Comparison of ENCODE assay signal across 9 cellular contexts in genomic region chr4:146545102-146545501, GRCh38. TPM values are rescaled to one million over a fixed set of nuclear protein-coding genes. Genes with fewer than 3 reads are reported as not detected.
A peak's percentile ranks its signal among the peaks of the same experiment; 100 is the strongest.
DNase-seq lines count a peak whose midpoint lies in the region; ATAC-seq and TF ChIP-seq lines count a peak whose summit lies in the region.
"Had no signal": no experiment of that assay in that cellular context is flagged by ENCODE, and none has a peak within 500 bp of the region (broad histone marks: within the 10 kb centered on the region; RNA-seq: fewer than 3 reads in every experiment).

No MANE protein-coding gene starts in this region.

- H3K4me2 ChIP-seq in DOHH2 (ENCODE audit: low read length) (no peak overlapping the region), GM23248 (ENCODE audit: unreplicated experiment) (no peak overlapping the region)

- H4K20me1 ChIP-seq in DOHH2 (ENCODE audit: control insufficient read depth, insufficient read depth, low read depth, low read length) (no peaks in the 10 kb centered on the region), GM23248 (ENCODE audit: insufficient read depth) (no peaks in the 10 kb centered on the region)

- H3K9ac ChIP-seq in GM23248: no peak overlapping the region

- H3K27me3 ChIP-seq in DOHH2 (ENCODE audit: control insufficient read depth, low read length) (no peaks in the 10 kb centered on the region), GM23248 (replicated peaks; ENCODE audit: insufficient read depth) (no peaks in the 10 kb centered on the region)

- H3K9me3 ChIP-seq in DOHH2 (ENCODE audit: control insufficient read depth, insufficient read depth, low read length) (no peaks in the 10 kb centered on the region), GM23248 (ENCODE audit: low read depth) (no peaks in the 10 kb centered on the region)

- ATAC-seq in GM19463 (IDR thresholded peaks at IDR 0.05; ENCODE audit: unreplicated experiment) (no peak), GM21737 (IDR thresholded peaks at IDR 0.05; ENCODE audit: unreplicated experiment) (no peak), GM21528 (IDR thresholded peaks at IDR 0.05; ENCODE audit: low FRiP score, unreplicated experiment) (no peak)
- ATAC-seq: effector memory CD8-positive, alpha-beta T cell had no signal

- H3K4me3 ChIP-seq in DOHH2 (ENCODE audit: low read length): no peak overlapping the region
- no peak overlapping the region for H3K4me3 ChIP-seq in GM23248

- 26% methylated on average over 2 of the region's 2 CpGs for WGBS in GM23248 (ENCODE audit: low coverage in 1 of 2, low lambda C conversion rate in 2 of 2, missing lambda C conversion rate in 2 of 2), 2 experiments

- H3K79me2 ChIP-seq in DOHH2 (ENCODE audit: control insufficient read depth, low read length) (no peaks in the 10 kb centered on the region), GM23248 (ENCODE audit: insufficient read depth) (no peaks in the 10 kb centered on the region)

- H3K4me1 ChIP-seq in DOHH2 (ENCODE audit: control insufficient read depth, low read length): no peaks in the 10 kb centered on the region
- no peaks in the 10 kb centered on the region for H3K4me1 ChIP-seq in GM23248 (ENCODE audit: insufficient read depth)

- peak; percentile 56 for TF ChIP-seq CTCF in DOHH2 (IDR thresholded peaks at IDR 0.05; ENCODE audit: low read depth, low read length, poor library complexity, severe bottlenecking)

- no peak overlapping the region for H2AFZ ChIP-seq in GM23248

- H3K27ac ChIP-seq in DOHH2 (ENCODE audit: low read depth, low read length) (no peak overlapping the region), GM23248 (no peak overlapping the region), substantia nigra (ENCODE audit: low read depth, low read length, poor library complexity, severe bottlenecking) (no peak overlapping the region)

- H3K9me2 ChIP-seq in DOHH2 (replicated peaks; ENCODE audit: control insufficient read depth, low read length) (no peaks in the 10 kb centered on the region), GM23248 (ENCODE audit: insufficient read depth) (no peaks in the 10 kb centered on the region)

- in situ Hi-C loops in GM23248 (cut with MboI): no loop called here

- peak; percentile 57 for DNase-seq in GM23248
- DNase-seq in RPMI8226: peak; percentile 24
- peak; percentile 58 for DNase-seq in iPS-NIHi11 (ENCODE audit: low spot score)
- no peak for DNase-seq in substantia nigra (lab: John Stamatoyannopoulos, UW)
- DNase-seq: effector memory CD8-positive, alpha-beta T cell had no signal

- H3K36me3 ChIP-seq in DOHH2 (ENCODE audit: control insufficient read depth, low read length): no peaks in the 10 kb centered on the region
- H3K36me3 ChIP-seq in GM23248 (ENCODE audit: low read depth): no peaks in the 10 kb centered on the region

- no peaks in the 10 kb centered on the region for H3F3A ChIP-seq in DOHH2 (ENCODE audit: control insufficient read depth, insufficient read depth)
- H3F3A ChIP-seq in GM23248 (ENCODE audit: insufficient read depth): no peaks in the 10 kb centered on the region

RNA-seq across cellular contexts. Expression of gene SLC10A7, which starts 23.4 kb away (rescaled TPM):
- 8.1 and 11.3 TPM in 2 replicates for total RNA-seq in GM23248 (2014; rRNA removed; shearing (Covaris generic))
- 4.5 and 5.0 TPM in 2 replicates for polyA plus RNA-seq in GM23248 (2016; fragmentation: Nextera tagmentation; extraction: Ambion mirVana)

Comparison
In these comparisons a context has a peak if more than half of its experiments do, and no peak if none do; other contexts are left out.
1. DNase-seq: peak in GM23248 (single experiment), RPMI8226 (single experiment) and iPS-NIHi11 (single experiment); none in substantia nigra (0 of 49).